Comparison of ENCODE assay signal across 24 cellular contexts in the genomic region with DNA sequence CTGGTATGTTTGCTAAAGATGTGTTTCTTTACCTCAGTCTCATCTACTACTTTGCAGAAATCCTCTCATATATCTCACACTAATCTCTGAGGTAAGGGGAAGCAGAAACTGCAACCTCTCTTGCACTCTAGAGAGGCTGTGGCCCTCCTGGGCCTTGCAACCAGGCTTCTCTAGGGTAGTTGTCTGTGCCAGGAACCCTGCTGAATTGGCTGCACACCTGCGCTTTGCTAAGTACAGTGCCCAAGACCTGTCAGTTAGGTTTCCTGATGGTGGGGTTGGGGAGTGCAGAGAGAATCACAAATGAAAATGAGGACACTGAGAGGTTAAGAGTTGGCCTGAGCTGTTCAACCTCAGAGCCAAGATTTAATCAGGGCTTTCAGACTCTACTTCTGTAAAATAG.
"Had no signal": no experiment of that assay in that cellular context is flagged by ENCODE, and none has a peak within 500 bp of the region (broad histone marks: within the 10 kb centered on the region; RNA-seq: fewer than 3 reads in every experiment).

No MANE protein-coding gene starts in this region.

- H3K4me1 ChIP-seq: breast epithelium, pancreas, suprapubic skin, tibial artery had no signal

- H3K27ac Mint-ChIP-seq: activated CD4-positive, alpha-beta memory T cell treated with anti-CD3 and anti-CD28 coated beads, Interleukin-2, amount 10 ng/mL, durations not matched to agents 7 days and 5 days; activated CD4-positive, alpha-beta T cell treated with anti-CD3 and anti-CD28 coated beads, Interleukin-2, amount 10 ng/mL, durations not matched to agents 7 days and 5 days; dendritic cell treated with granulocyte-macrophage colony-stimulating factor and Interleukin-4, amounts not matched to agents 40 ng/mL and 50 ng/mL, for 4 days; nephron progenitor cell; stimulated activated naive B cell treated with anti-CD40 and anti-IgM and Interleukin-4, amounts not matched to agents 10 μg/mL and 1 μg/mL and 100 μg/mL, for 72 hours; T-cell; T-helper 2 cell treated with Interferon-gamma antibody and Interleukin-4, amounts not matched to agents 5 μg/mL and 100 μg/mL, for 36 hours had no signal

- H3K4me3 Mint-ChIP-seq: activated CD4-positive, alpha-beta memory T cell treated with anti-CD3 and anti-CD28 coated beads, Interleukin-2, amount 10 ng/mL, durations not matched to agents 7 days and 5 days; activated CD4-positive, alpha-beta T cell treated with anti-CD3 and anti-CD28 coated beads, Interleukin-2, amount 10 ng/mL, durations not matched to agents 7 days and 5 days; dendritic cell treated with granulocyte-macrophage colony-stimulating factor and Interleukin-4, amounts not matched to agents 40 ng/mL and 50 ng/mL, for 4 days; nephron progenitor cell; stimulated activated naive B cell treated with anti-CD40 and anti-IgM and Interleukin-4, amounts not matched to agents 10 μg/mL and 1 μg/mL and 100 μg/mL, for 72 hours; T-cell; T-helper 2 cell treated with Interferon-gamma antibody and Interleukin-4, amounts not matched to agents 5 μg/mL and 100 μg/mL, for 36 hours had no signal

- H3K4me2 ChIP-seq: smooth muscle cell had no signal

- H3K4me3 ChIP-seq: breast epithelium, mucosa of descending colon, pancreas, psoas muscle, smooth muscle cell, suprapubic skin, tibial artery had no signal

- H3K9me3 Mint-ChIP-seq: stimulated activated naive B cell treated with anti-CD40 and anti-IgM and Interleukin-4, amounts not matched to agents 10 μg/mL and 1 μg/mL and 100 μg/mL, for 72 hours; T-cell had no signal

- H3K9me3 ChIP-seq: breast epithelium, mucosa of descending colon, pancreas, psoas muscle, suprapubic skin, tibial artery had no signal

- H3K36me3 ChIP-seq: breast epithelium, pancreas, suprapubic skin had no signal

- H3K27me3 Mint-ChIP-seq: activated CD4-positive, alpha-beta memory T cell treated with anti-CD3 and anti-CD28 coated beads, Interleukin-2, amount 10 ng/mL, durations not matched to agents 7 days and 5 days; activated CD4-positive, alpha-beta T cell treated with anti-CD3 and anti-CD28 coated beads, Interleukin-2, amount 10 ng/mL, durations not matched to agents 7 days and 5 days; stimulated activated naive B cell treated with anti-CD40 and anti-IgM and Interleukin-4, amounts not matched to agents 10 μg/mL and 1 μg/mL and 100 μg/mL, for 72 hours; T-cell had no signal

- ATAC-seq: activated CD4-positive, CD25-positive, alpha-beta regulatory T cell treated with anti-CD3 and anti-CD28 coated beads, Interleukin-2, amount 50 U/mL, for 24 hours; mucosa of descending colon; pancreas; stimulated activated naive B cell treated with anti-CD40 and anti-IgM and Interleukin-4, amounts not matched to agents 10 μg/mL and 1 μg/mL and 100 μg/mL, for 72 hours; T-cell had no signal

- DNase-seq: activated CD4-positive, alpha-beta memory T cell treated with anti-CD3 and anti-CD28 coated beads, Interleukin-2, amount 10 ng/mL, durations not matched to agents 7 days and 5 days; activated CD4-positive, alpha-beta T cell treated with anti-CD3 and anti-CD28 coated beads, Interleukin-2, amount 10 ng/mL, durations not matched to agents 7 days and 5 days; activated T-cell treated with anti-CD3 and anti-CD28 coated beads, Interleukin-2, amount 50 U/mL, for 48 hours; amygdala; central memory CD4-positive, alpha-beta T cell; effector CD4-positive, alpha-beta T cell; left ventricle myocardium superior; mucosa of descending colon; nephron progenitor cell; pancreas; psoas muscle; stimulated activated CD4-positive, alpha-beta T cell treated with anti-CD3 and anti-CD28 coated beads, Interleukin-1b, Interleukin-23, amount 100 ng/mL, for 48 hours; stimulated activated CD4-positive, alpha-beta T cell treated with anti-CD3 and anti-CD28 coated beads, Interleukin-4, amount 100 ng/mL, for 4 hours; stimulated activated CD8-positive, alpha-beta memory T cell treated with anti-CD3 and anti-CD28 coated beads, Interleukin-4, amount 100 ng/mL, for 48 hours; stimulated activated naive B cell treated with anti-CD40 and anti-IgM and Interleukin-4, amounts not matched to agents 10 μg/mL and 1 μg/mL and 100 μg/mL, for 72 hours; T-cell; tibial artery had no signal

- H3K27me3 ChIP-seq: breast epithelium, pancreas, suprapubic skin, tibial artery had no signal

- H3K4me1 Mint-ChIP-seq: activated CD4-positive, alpha-beta T cell treated with anti-CD3 and anti-CD28 coated beads, Interleukin-2, amount 10 ng/mL, durations not matched to agents 7 days and 5 days; stimulated activated naive B cell treated with anti-CD40 and anti-IgM and Interleukin-4, amounts not matched to agents 10 μg/mL and 1 μg/mL and 100 μg/mL, for 72 hours; T-cell had no signal

- H3K27ac ChIP-seq: breast epithelium, epithelial cell of prostate, pancreas, psoas muscle, suprapubic skin, tibial artery had no signal
